ENCODE assay signal across 15 cellular contexts in genomic region chr16:50303041-50303604, GRCh38. TPM values are rescaled to one million over a fixed set of nuclear protein-coding genes. Genes with fewer than 3 reads are reported as not detected.
A peak's percentile ranks its signal among the peaks of the same experiment; 100 is the strongest.
DNase-seq lines count a peak whose midpoint lies in the region; ATAC-seq and TF ChIP-seq lines count a peak whose summit lies in the region.
"Had no signal": no experiment of that assay in that cellular context is flagged by ENCODE, and none has a peak within 500 bp of the region (broad histone marks: within the 10 kb centered on the region; RNA-seq: fewer than 3 reads in every experiment).

No MANE protein-coding gene starts in this region.

- H3K27me3 ChIP-seq in left lung (no peaks in the 10 kb centered on the region), upper lobe of left lung (no peaks in the 10 kb centered on the region), WERI-Rb-1 (ENCODE audit: insufficient read depth, low read depth, severe bottlenecking) (no peaks in the 10 kb centered on the region)
- H3K27me3 ChIP-seq: colonic mucosa, SJCRH30, vagina had no signal

- no peaks in the 10 kb centered on the region for H3K4me1 Mint-ChIP-seq in activated naive CD4-positive, alpha-beta T cell treated with anti-CD3 and anti-CD28 coated beads for 36 hours (ENCODE audit: low read depth)
- no peaks in the 10 kb centered on the region for H3K4me1 Mint-ChIP-seq in activated B cell treated with CpG ODN at 0.5 μM for 24 hours

- no peak for TF ChIP-seq EP300 in upper lobe of left lung (IDR thresholded peaks at IDR 0.05)

- TF ChIP-seq POLR2A in upper lobe of left lung (IDR thresholded peaks at IDR 0.05), result no peak

- no peak overlapping the region for H3K27ac Mint-ChIP-seq in activated naive CD4-positive, alpha-beta T cell treated with anti-CD3 and anti-CD28 coated beads for 36 hours
- H3K27ac Mint-ChIP-seq in activated B cell treated with CpG ODN at 0.5 μM for 24 hours, result no peak overlapping the region
- H3K27ac Mint-ChIP-seq: WTC11 had no signal

- TF ChIP-seq CTCF in activated B cell treated with CpG ODN at 0.5 μM for 24 hours (IDR thresholded peaks at IDR 0.05) (no peak), left lung (IDR thresholded peaks at IDR 0.05) (no peak), upper lobe of left lung (IDR thresholded peaks at IDR 0.05) (no peak), WERI-Rb-1 (IDR thresholded peaks at IDR 0.05; ENCODE audit: low read depth, low read length) (no peak)

- H3K4me1 ChIP-seq in left lung, result peaks cover 3 to 21% of the 10 kb centered on the region in 2 donors
- peaks cover 8 to 33% (median 21%) of the 10 kb centered on the region in 4 donors for H3K4me1 ChIP-seq in upper lobe of left lung
- H3K4me1 ChIP-seq: SJCRH30, vagina had no signal

- H3K4me3 Mint-ChIP-seq in activated naive CD4-positive, alpha-beta T cell treated with anti-CD3 and anti-CD28 coated beads for 36 hours, result no peak overlapping the region
- no peak overlapping the region for H3K4me3 Mint-ChIP-seq in activated B cell treated with CpG ODN at 0.5 μM for 24 hours
- H3K4me3 Mint-ChIP-seq: WTC11 had no signal

- WGBS in upper lobe of left lung, 2 donors, result 66 to 72% methylated on average over 5 to 11 of the region's 11 CpGs

- CTCF ChIA-PET in activated naive CD4-positive, alpha-beta T cell treated with anti-CD3 and anti-CD28 coated beads for 36 hours (lab: Charles Lee), result no interaction called here
- CTCF ChIA-PET in activated B cell treated with CpG ODN at 0.5 μM for 24 hours (lab: Charles Lee), result no interaction called here

- peak overlapping the region; percentile 53 to 61 for H3K27ac ChIP-seq in left lung
- peak overlapping the region in 3 of 4 donors; percentile 57 to 76 (median 62) for H3K27ac ChIP-seq in upper lobe of left lung
- no peak overlapping the region for H3K27ac ChIP-seq in WERI-Rb-1
- H3K27ac ChIP-seq: colonic mucosa, SJCRH30, vagina had no signal

- H3K4me3 ChIP-seq in left lung (no peak overlapping the region), upper lobe of left lung (no peak overlapping the region), WERI-Rb-1 (ENCODE audit: low read depth, low read length) (no peak overlapping the region)
- H3K4me3 ChIP-seq: colonic mucosa, SJCRH30, skin epidermis, vagina had no signal

- DNase-seq in activated naive CD4-positive, alpha-beta T cell treated with anti-CD3 and anti-CD28 coated beads for 36 hours, result peak; percentile 2
- no peak for DNase-seq in activated naive CD4-positive, alpha-beta T cell treated with Interleukin-2 at 50 U/mL for 16 hours
- DNase-seq in activated B cell treated with CpG ODN at 0.5 μM for 24 hours, result peak; percentile 4
- DNase-seq in left lung, result peak; percentile 33 to 37
- peak in 1 of 2 donors; percentile 21 for DNase-seq in upper lobe of left lung
- no peak for DNase-seq in NCI-H526 (lab: John Stamatoyannopoulos, UW)
- DNase-seq in WERI-Rb-1, result no peak
- no peak for DNase-seq in AG08395 (ENCODE audit: low spot score)
- DNase-seq: naive B cell, NCI-H146, SJCRH30 had no signal

- H3K9me3 Mint-ChIP-seq in activated naive CD4-positive, alpha-beta T cell treated with anti-CD3 and anti-CD28 coated beads for 36 hours, result no peaks in the 10 kb centered on the region
- no peaks in the 10 kb centered on the region for H3K9me3 Mint-ChIP-seq in activated B cell treated with CpG ODN at 0.5 μM for 24 hours
- H3K9me3 Mint-ChIP-seq: naive B cell, WTC11 had no signal

- ATAC-seq in activated B cell treated with CpG ODN at 0.5 μM for 24 hours (ENCODE audit: low read depth) (no peak), left lung (peak; percentile 8), upper lobe of left lung (ENCODE audit: low FRiP score in 2 of 2) (no peak)
- ATAC-seq: WTC11 had no signal

- POLR2A ChIA-PET in activated B cell treated with CpG ODN at 0.5 μM for 24 hours (lab: Charles Lee), result interaction anchor here (0.7 kb wide), 2 partner anchors 29 to 51 kb away, joined by 8 to 9 read pairs; no protein-coding TSS in a partner anchor

- no peaks in the 10 kb centered on the region for H3K27me3 Mint-ChIP-seq in activated naive CD4-positive, alpha-beta T cell treated with anti-CD3 and anti-CD28 coated beads for 36 hours (ENCODE audit: low read depth)
- H3K27me3 Mint-ChIP-seq in activated B cell treated with CpG ODN at 0.5 μM for 24 hours, result no peaks in the 10 kb centered on the region
- H3K27me3 Mint-ChIP-seq: naive B cell had no signal

- intact Hi-C loops in activated naive CD4-positive, alpha-beta T cell treated with anti-CD3 and anti-CD28 coated beads for 36 hours (cut with micrococcal nuclease), result no loop called here
- intact Hi-C loops in activated B cell treated with CpG ODN at 0.5 μM for 24 hours (cut with micrococcal nuclease), result no loop called here
- intact Hi-C loops in left lung (cut with DNase I), result no loop called here

- H3K36me3 Mint-ChIP-seq in activated naive CD4-positive, alpha-beta T cell treated with anti-CD3 and anti-CD28 coated beads for 36 hours (ENCODE audit: low read depth), result peaks cover 2% of the 10 kb centered on the region
- peaks cover 60% of the 10 kb centered on the region for H3K36me3 Mint-ChIP-seq in activated B cell treated with CpG ODN at 0.5 μM for 24 hours (ENCODE audit: low read depth)
- H3K36me3 Mint-ChIP-seq: naive B cell, WTC11 had no signal

- H3K36me3 ChIP-seq in left lung (peaks cover 0 to 97% of the 10 kb centered on the region in 2 donors), upper lobe of left lung (peaks cover 0 to 51% (median 15%) of the 10 kb centered on the region in 4 donors), WERI-Rb-1 (no peaks in the 10 kb centered on the region)
- H3K36me3 ChIP-seq: colonic mucosa, SJCRH30, vagina had no signal

- H3K9me3 ChIP-seq in left lung (no peaks in the 10 kb centered on the region), upper lobe of left lung (no peaks in the 10 kb centered on the region), WERI-Rb-1 (ENCODE audit: severe bottlenecking) (no peaks in the 10 kb centered on the region)
- H3K9me3 ChIP-seq: colonic mucosa, SJCRH30, vagina had no signal

RNA-seq across cellular contexts. Expression of gene ADCY7, which starts 36.8 kb away (rescaled TPM):
- total RNA-seq in activated naive CD4-positive, alpha-beta T cell treated with anti-CD3 and anti-CD28 coated beads for 36 hours, result 10 to 100 TPM; 73.4 to 89.6 TPM
- total RNA-seq in activated B cell treated with CpG ODN at 0.5 μM for 24 hours (109 and 128 TPM in 2 replicates), left lung (100 to 1,000 TPM in 1 of 2 donors, 10 to 100 TPM in 1; 77.6 to 116 TPM), upper lobe of left lung (100 to 1,000 TPM in 3 of 6 donors, 10 to 100 TPM in 3; 46.9 to 177 (median 101) TPM)

Comparison
In these comparisons a context has a peak if more than half of its experiments do, and no peak if none do; other contexts are left out.
1. DNase-seq: peak in activated naive CD4-positive, alpha-beta T cell treated with anti-CD3 and anti-CD28 coated beads for 36 hours (single experiment), activated B cell treated with CpG ODN at 0.5 μM for 24 hours (single experiment) and left lung (2 of 2); none in activated naive CD4-positive, alpha-beta T cell treated with Interleukin-2 at 50 U/mL for 16 hours (single experiment), NCI-H526 (0 of 2), WERI-Rb-1 (single experiment) and AG08395 (single experiment).